9 cellular contexts compared by ENCODE assay signal in genomic region chr19:41426952-41427646, GRCh38. TPM values are rescaled to one million over a fixed set of nuclear protein-coding genes. Genes with fewer than 3 reads are reported as not detected.
DNase-seq lines count a peak whose midpoint lies in the region; ATAC-seq, FAIRE-seq and TF ChIP-seq lines count a peak whose summit lies in the region.
"Had no signal": no experiment of that assay in that cellular context is flagged by ENCODE, and none has a peak within 500 bp of the region (broad histone marks: within the 10 kb centered on the region; RNA-seq: fewer than 3 reads in every experiment).

B3GNT8 (minus strand) TSS chr19:41427374; CDS start chr19:41426778, 596 bp downstream.

- DNase-seq in GM19239 (ENCODE audit: insufficient read length, low spot score) = peak; percentile 36
- DNase-seq in NCI-H748 (lab: John Stamatoyannopoulos, UW; ENCODE audit: unreplicated experiment) = peak; percentile 70
- DNase-seq in activated effector memory CD4-positive, alpha-beta T cell treated with anti-CD3 and anti-CD28 coated beads, Interleukin-2, amount 50 U/mL, for 16 hours = peak; percentile 75
- DNase-seq in fibroblast of villous mesenchyme (ENCODE audit: low read depth) = peak; percentile 75
- DNase-seq in upper lobe of left lung = peak; percentile 94

- H3K9me3 ChIP-seq in neuron (ENCODE audit: low read length) = no peaks in the 10 kb centered on the region
- no peaks in the 10 kb centered on the region for H3K9me3 ChIP-seq in upper lobe of left lung

- H3K27ac ChIP-seq in upper lobe of left lung = peak within 1 kb of the TSS; percentile 68 to 95 (median 86)
- H3K27ac ChIP-seq: VCaP had no signal

- no peak for TF ChIP-seq CTCF in fibroblast of villous mesenchyme (IDR thresholded peaks at IDR 0.05; ENCODE audit: insufficient read depth, low read depth, low read length)
- TF ChIP-seq CTCF in upper lobe of left lung (IDR thresholded peaks at IDR 0.05) = no peak

- WGBS in upper lobe of left lung, 2 donors = 8 to 19% methylated on average over 9 to 12 of the region's 19 CpGs

- no peak for FAIRE-seq in GM19239 (lab: Jason Lieb, UNC)

- H2AFZ ChIP-seq in neuron (ENCODE audit: low read depth, low read length) = no peak within 1 kb of the TSS

- H3K27me3 ChIP-seq in neuron (ENCODE audit: insufficient read depth, low read length) (no peaks in the 10 kb centered on the region), upper lobe of left lung (no peaks in the 10 kb centered on the region)

- peaks cover 20% of the 10 kb centered on the region for H3K4me1 ChIP-seq in neuron (ENCODE audit: insufficient read depth, low read length)
- peaks cover 36 to 79% (median 50%) of the 10 kb centered on the region in 4 donors for H3K4me1 ChIP-seq in upper lobe of left lung

- peak in 3 of 4 donors; percentile 58 to 96 (median 66) for TF ChIP-seq POLR2A in upper lobe of left lung (IDR thresholded peaks at IDR 0.05)

- no peak for TF ChIP-seq EP300 in upper lobe of left lung (IDR thresholded peaks at IDR 0.05)

- H3K36me3 ChIP-seq in neuron (ENCODE audit: insufficient read depth, low read length) (peaks cover 39% of the 10 kb centered on the region), upper lobe of left lung (peaks cover 10 to 55% (median 31%) of the 10 kb centered on the region in 4 donors)

- ATAC-seq in upper lobe of left lung (ENCODE audit: low FRiP score in 2 of 2) (peak; percentile 93 to 95), HG03175 (IDR thresholded peaks at IDR 0.05; ENCODE audit: unreplicated experiment) (no peak), GM21723 (IDR thresholded peaks at IDR 0.05; ENCODE audit: unreplicated experiment) (no peak)

- peak within 1 kb of the TSS; percentile 61 for H3K4me3 ChIP-seq in fibroblast of villous mesenchyme (ENCODE audit: low read depth, low read length)
- peak within 1 kb of the TSS; percentile 47 for H3K4me3 ChIP-seq in neuron (ENCODE audit: low read length)
- peak within 1 kb of the TSS; percentile 36 to 71 (median 51) for H3K4me3 ChIP-seq in upper lobe of left lung

RNA-seq across cellular contexts. Expression of gene B3GNT8, which starts in this region (rescaled TPM):
- 0.86 and 1.6 TPM in 2 replicates for total RNA-seq in fibroblast of villous mesenchyme
- total RNA-seq in upper lobe of left lung = 10 to 100 TPM; 10.0 to 39.1 (median 23.4) TPM

Comparison
In these comparisons a context has a peak if more than half of its experiments do, and no peak if none do; other contexts are left out.
1. DNase-seq: peak in every context shown above with its lines; median percentile 94 in upper lobe of left lung; 75 in activated effector memory CD4-positive, alpha-beta T cell treated with anti-CD3 and anti-CD28 coated beads, Interleukin-2, amount 50 U/mL, for 16 hours; 75 in fibroblast of villous mesenchyme; 70 in NCI-H748; 36 in GM19239.
2. ATAC-seq: peak in upper lobe of left lung (2 of 2); none in HG03175 (single experiment) and GM21723 (single experiment).
3. Peak in every context shown above with its lines, with median percentiles within 50 percentile points of each other: H3K4me3 ChIP-seq.